In genomic region chr19:6739390-6739883, GRCh38 we compare ENCODE assay signal across 8 cellular contexts. TPM values are rescaled to one million over a fixed set of nuclear protein-coding genes. Genes with fewer than 3 reads are reported as not detected.
DNase-seq lines count a peak whose midpoint lies in the region; ATAC-seq, FAIRE-seq and TF ChIP-seq lines count a peak whose summit lies in the region.

Gene TRIP10 (plus strand): TSS chr19:6739680. CDS start chr19:6739762, 82 bp downstream.

- POLR2A ChIA-PET in naive thymus-derived CD4-positive, alpha-beta T cell (lab: Charles Lee) = interaction anchor here (1.1 to 3.1 kb wide), 6 partner anchors 11 to 127 kb away, joined by 3 to 19 read pairs (median 8); partner anchors contain the start of gene VAV1

- DNase-seq in AG10803 (ENCODE audit: low read depth) (peak; percentile 66), HK-2 (ENCODE audit: unreplicated experiment) (peak; percentile 84), RCC 7860 (ENCODE audit: low spot score) (peak; percentile 57), fibroblast of peridontal ligament (ENCODE audit: extremely low read depth) (peak; percentile 73), cortex of kidney (lab: John Stamatoyannopoulos, UW) (no peak)
- peak; percentile 78 for DNase-seq in activated T-helper 9 cell treated with anti-CD3 and anti-CD28 coated beads, Interleukin-2, amount 50 U/mL, for 16 hours (ENCODE audit: low read depth)
- peak; percentile 68 to 87 (median 79) for DNase-seq in naive thymus-derived CD4-positive, alpha-beta T cell
- peak; percentile 82 to 89 for DNase-seq in stimulated activated effector memory CD8-positive, alpha-beta T cell treated with anti-CD3 and anti-CD28 coated beads, Interleukin-12 subunit alpha, Interleukin-12 subunit beta, amount 100 ng/mL, for 72 hours (ENCODE audit: low spot score in 2 of 2)

- intact Hi-C loops in naive thymus-derived CD4-positive, alpha-beta T cell (cut with micrococcal nuclease) = loop anchor here (1.0 to 10.0 kb wide), 16 partner anchors 14 to 1181 kb away; partner anchors contain the start of genes ALKBH7 (in 1 of the 2), ARHGEF18 (in 1 of the 2), HSD11B1L (in 1 of the 2) and MICOS13 (in 1 of the 2)

- peaks cover 0 to 3% (median 2%) of the 10 kb centered on the region in 5 donors for H3K36me3 Mint-ChIP-seq in naive thymus-derived CD4-positive, alpha-beta T cell
- H3K36me3 Mint-ChIP-seq in stimulated activated effector memory CD8-positive, alpha-beta T cell treated with anti-CD3 and anti-CD28 coated beads, Interleukin-12 subunit alpha, Interleukin-12 subunit beta, amount 100 ng/mL, for 72 hours = peaks cover 79% of the 10 kb centered on the region

- no peak for TF ChIP-seq CTCF in AG10803 (conservative IDR thresholded peaks at IDR 0.05; ENCODE audit: low read length)

- H3K9me3 Mint-ChIP-seq in naive thymus-derived CD4-positive, alpha-beta T cell = no peaks in the 10 kb centered on the region
- H3K9me3 Mint-ChIP-seq in stimulated activated effector memory CD8-positive, alpha-beta T cell treated with anti-CD3 and anti-CD28 coated beads, Interleukin-12 subunit alpha, Interleukin-12 subunit beta, amount 100 ng/mL, for 72 hours = no peaks in the 10 kb centered on the region

- H3K4me3 ChIP-seq in AG10803 (ENCODE audit: low read length) = peak within 1 kb of the TSS; percentile 87
- H3K4me3 ChIP-seq in naive thymus-derived CD4-positive, alpha-beta T cell (ENCODE audit: low read length) = peak within 1 kb of the TSS; percentile 71

- H3K4me3 Mint-ChIP-seq in naive thymus-derived CD4-positive, alpha-beta T cell = peak within 1 kb of the TSS; percentile 89 to 98 (median 96)
- H3K4me3 Mint-ChIP-seq in stimulated activated effector memory CD8-positive, alpha-beta T cell treated with anti-CD3 and anti-CD28 coated beads, Interleukin-12 subunit alpha, Interleukin-12 subunit beta, amount 100 ng/mL, for 72 hours = peak within 1 kb of the TSS; percentile 90

- peak within 1 kb of the TSS; percentile 67 for H3K27ac ChIP-seq in naive thymus-derived CD4-positive, alpha-beta T cell (ENCODE audit: low read depth, low read length)

- peak; percentile 46 for ATAC-seq in naive thymus-derived CD4-positive, alpha-beta T cell
- peak; percentile 0 for ATAC-seq in stimulated activated effector memory CD8-positive, alpha-beta T cell treated with anti-CD3 and anti-CD28 coated beads, Interleukin-12 subunit alpha, Interleukin-12 subunit beta, amount 100 ng/mL, for 72 hours

- peaks cover 31 to 32% of the 10 kb centered on the region in 2 donors for H3K4me1 ChIP-seq in naive thymus-derived CD4-positive, alpha-beta T cell (ENCODE audit: control insufficient read depth in 2 of 2, insufficient read depth in 2 of 2, low read length in 2 of 2)

- no peaks in the 10 kb centered on the region for H3K9me3 ChIP-seq in naive thymus-derived CD4-positive, alpha-beta T cell (ENCODE audit: control insufficient read depth in 2 of 3, low read length in 3 of 3)

- H3K27me3 Mint-ChIP-seq in naive thymus-derived CD4-positive, alpha-beta T cell = peaks cover 0 to 3% (median 0%) of the 10 kb centered on the region in 5 donors

- H3K4me1 Mint-ChIP-seq in naive thymus-derived CD4-positive, alpha-beta T cell = peaks cover 24 to 41% (median 37%) of the 10 kb centered on the region in 7 donors
- H3K4me1 Mint-ChIP-seq in stimulated activated effector memory CD8-positive, alpha-beta T cell treated with anti-CD3 and anti-CD28 coated beads, Interleukin-12 subunit alpha, Interleukin-12 subunit beta, amount 100 ng/mL, for 72 hours = peaks cover 43% of the 10 kb centered on the region

- peak within 1 kb of the TSS; percentile 87 to 99 (median 95) for H3K27ac Mint-ChIP-seq in naive thymus-derived CD4-positive, alpha-beta T cell
- peak within 1 kb of the TSS; percentile 98 for H3K27ac Mint-ChIP-seq in stimulated activated effector memory CD8-positive, alpha-beta T cell treated with anti-CD3 and anti-CD28 coated beads, Interleukin-12 subunit alpha, Interleukin-12 subunit beta, amount 100 ng/mL, for 72 hours

- H3K36me3 ChIP-seq in naive thymus-derived CD4-positive, alpha-beta T cell (ENCODE audit: control insufficient read depth in 2 of 3, insufficient read depth in 3 of 3, low read length in 3 of 3) = peaks cover 0 to 7% (median 0%) of the 10 kb centered on the region in 3 experiments

- no peak for FAIRE-seq in RCC 7860 (lab: Jason Lieb, UNC)

- no peaks in the 10 kb centered on the region for H3K27me3 ChIP-seq in naive thymus-derived CD4-positive, alpha-beta T cell (ENCODE audit: control insufficient read depth in 2 of 2, insufficient read depth in 2 of 2, low read length in 2 of 2)

- CTCF ChIA-PET in naive thymus-derived CD4-positive, alpha-beta T cell (lab: Charles Lee) = interaction anchor here (1.9 to 2.9 kb wide), 3 partner anchors 15 to 128 kb away, joined by 7 to 64 read pairs (median 13); no protein-coding TSS in a partner anchor

RNA-seq across cellular contexts. Expression of gene TRIP10, which starts in this region (rescaled TPM):
- 10 to 100 TPM in 1 of 5 experiments, 1 to 10 TPM in 4; 2.9 to 17.4 (median 5.4) TPM for total RNA-seq in naive thymus-derived CD4-positive, alpha-beta T cell
- polyA plus RNA-seq in naive thymus-derived CD4-positive, alpha-beta T cell = 1 to 10 TPM in 1 of 2 donors, under 1 TPM in 1; 0.74 to 1.8 TPM
